1 cellular context compared by ENCODE assay signal in the genomic region with DNA sequence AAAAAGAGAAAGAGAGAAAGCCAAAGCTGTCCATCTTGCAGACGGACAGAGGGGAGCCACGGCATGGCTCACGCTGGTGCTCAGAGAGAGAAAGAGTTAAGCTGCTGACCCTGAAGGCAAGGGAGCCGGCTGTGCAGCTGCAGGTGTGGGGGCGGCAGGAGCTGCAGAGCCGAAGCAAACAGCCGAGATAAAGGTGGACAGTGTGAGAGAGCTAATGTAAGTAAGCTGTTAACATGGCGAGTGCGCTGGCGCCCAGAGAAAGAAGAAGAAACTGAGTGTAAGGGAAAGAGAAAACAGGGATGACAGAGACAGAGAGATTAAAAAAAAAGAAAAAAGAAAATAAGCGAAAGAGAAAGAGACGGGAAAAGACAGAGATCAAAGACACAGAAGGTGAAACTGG.
TF ChIP-seq lines count a peak whose summit lies in the region.

No MANE protein-coding gene starts in this region.

TF ChIP-seq in GM23338, 12 proteins besides CTCF, POLR2A, EP300 and RAD21:
- TF ChIP-seq, protein P1, sequence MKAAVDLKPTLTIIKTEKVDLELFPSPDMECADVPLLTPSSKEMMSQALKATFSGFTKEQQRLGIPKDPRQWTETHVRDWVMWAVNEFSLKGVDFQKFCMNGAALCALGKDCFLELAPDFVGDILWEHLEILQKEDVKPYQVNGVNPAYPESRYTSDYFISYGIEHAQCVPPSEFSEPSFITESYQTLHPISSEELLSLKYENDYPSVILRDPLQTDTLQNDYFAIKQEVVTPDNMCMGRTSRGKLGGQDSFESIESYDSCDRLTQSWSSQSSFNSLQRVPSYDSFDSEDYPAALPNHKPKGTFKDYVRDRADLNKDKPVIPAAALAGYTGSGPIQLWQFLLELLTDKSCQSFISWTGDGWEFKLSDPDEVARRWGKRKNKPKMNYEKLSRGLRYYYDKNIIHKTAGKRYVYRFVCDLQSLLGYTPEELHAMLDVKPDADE (IDR thresholded peaks at IDR 0.05): no peak
- TF ChIP-seq NANOG (IDR thresholded peaks at IDR 0.05; ENCODE audit: borderline replicate concordance) (no peak), EZH2phosphoT487 (IDR thresholded peaks at IDR 0.05; ENCODE audit: unreplicated experiment) (no peak), ZNF331 (CRISPR knock-in tag; IDR thresholded peaks at IDR 0.05; ENCODE audit: low read depth) (no peak), ZNF462 (CRISPR knock-in tag; IDR thresholded peaks at IDR 0.05) (no peak), POLR2AphosphoS5 (IDR thresholded peaks at IDR 0.05; ENCODE audit: low read depth) (no peak), STAT1 (IDR thresholded peaks at IDR 0.05; ENCODE audit: unreplicated experiment) (no peak), ZNF114 (CRISPR knock-in tag; IDR thresholded peaks at IDR 0.05) (no peak), EZH2 (IDR thresholded peaks at IDR 0.05; ENCODE audit: low read depth, unreplicated experiment) (no peak)
